In genomic region chr19:18543814-18544475, GRCh38 we compare ENCODE assay signal across 1 cellular context.
TF ChIP-seq lines count a peak whose summit lies in the region.

No MANE protein-coding gene starts in this region.

TF ChIP-seq in GM12878, 131 proteins besides CTCF, POLR2A, EP300 and RAD21 (continues in another document):
- TF ChIP-seq MEF2B (IDR thresholded peaks at IDR 0.05; ENCODE audit: partially characterized antibody, poor library complexity, severe bottlenecking) (no peak), CEBPZ (IDR thresholded peaks at IDR 0.05; ENCODE audit: low read depth, low read length) (no peak), YBX1 (IDR thresholded peaks at IDR 0.05) (no peak), ASH2L (IDR thresholded peaks at IDR 0.05; ENCODE audit: borderline replicate concordance, low read depth) (no peak), ESRRA (IDR thresholded peaks at IDR 0.05; ENCODE audit: low read length) (no peak), HDAC6 (IDR thresholded peaks at IDR 0.05; ENCODE audit: unreplicated experiment) (no peak), NR2C1 (IDR thresholded peaks at IDR 0.05) (no peak), EED (IDR thresholded peaks at IDR 0.05; ENCODE audit: low read depth) (no peak), PAX5 (IDR thresholded peaks at IDR 0.05; ENCODE audit: borderline replicate concordance, low read depth, low read length) (no peak), CHD1 (IDR thresholded peaks at IDR 0.05; ENCODE audit: low read depth, low read length) (no peak), POLR2AphosphoS5 (IDR thresholded peaks at IDR 0.05; ENCODE audit: low read length) (peak; percentile 73; the same call in 1 of the 2 replicates), IRF5 (IDR thresholded peaks at IDR 0.05; ENCODE audit: borderline replicate concordance) (no peak), SMARCA5 (IDR thresholded peaks at IDR 0.05) (peak; percentile 60; the same call in 1 of the 2 replicates), NKRF (conservative IDR thresholded peaks at IDR 0.05) (no peak), BCL3 (IDR thresholded peaks at IDR 0.05; ENCODE audit: borderline replicate concordance, insufficient read depth, low read depth, low read length, poor library complexity, severe bottlenecking) (no peak), NFXL1 (IDR thresholded peaks at IDR 0.05; ENCODE audit: borderline replicate concordance) (no peak), KLF5 (IDR thresholded peaks at IDR 0.05; ENCODE audit: partially characterized antibody) (no peak), ZBTB4 (CRISPR knock-in tag; IDR thresholded peaks at IDR 0.05) (no peak), CEBPB (IDR thresholded peaks at IDR 0.05; ENCODE audit: borderline replicate concordance in 1 of 2, low read depth in 2 of 2, low read length in 2 of 2) (no peak), IKZF1 (conservative IDR thresholded peaks at IDR 0.05) (peak; percentile 33), TCF7 (IDR thresholded peaks at IDR 0.05; ENCODE audit: borderline replicate concordance) (no peak), SREBF1 (IDR thresholded peaks at IDR 0.05; ENCODE audit: low read length) (no peak), ZZZ3 (IDR thresholded peaks at IDR 0.05; ENCODE audit: control insufficient read depth, insufficient read length, low read depth) (no peak), ZSCAN29 (IDR thresholded peaks at IDR 0.05) (no peak), POU2F2 (IDR thresholded peaks at IDR 0.05; ENCODE audit: borderline replicate concordance, low read depth, low read length) (peak; percentile 54; the same call in 1 of the 3 replicates), NFYA (IDR thresholded peaks at IDR 0.05; ENCODE audit: borderline replicate concordance, low read depth, low read length) (no peak), E2F8 (IDR thresholded peaks at IDR 0.05; ENCODE audit: low read depth, partially characterized antibody) (no peak), MYC (IDR thresholded peaks at IDR 0.05; ENCODE audit: insufficient read depth, insufficient read length, insufficient replicate concordance, low read length, severe bottlenecking) (no peak), BRCA1 (IDR thresholded peaks at IDR 0.05; ENCODE audit: low read depth, low read length) (no peak), SRF (IDR thresholded peaks at IDR 0.05; ENCODE audit: low read depth in 2 of 2, low read length in 2 of 2) (no peak), RUNX3 (IDR thresholded peaks at IDR 0.05; ENCODE audit: low read length) (0 out of 2 replicates have a peak, but pooled peaks have one; percentile 4), MXI1 (IDR thresholded peaks at IDR 0.05; ENCODE audit: low read depth, low read length) (peak; percentile 50; the same call in 1 of the 2 replicates), IKZF2 (IDR thresholded peaks at IDR 0.05) (peak in 1 of 2 experiments; percentile 26; a peak in 2 of 4 replicates), JUND (IDR thresholded peaks at IDR 0.05; ENCODE audit: low read depth, low read length) (no peak), DPF2 (IDR thresholded peaks at IDR 0.05) (no peak), SUPT20H (IDR thresholded peaks at IDR 0.05; ENCODE audit: borderline replicate concordance, control insufficient read depth, low read depth, low read length) (no peak), ZNF384 (IDR thresholded peaks at IDR 0.05; ENCODE audit: borderline replicate concordance, low read depth, low read length) (no peak), TARDBP (IDR thresholded peaks at IDR 0.05; ENCODE audit: borderline replicate concordance) (no peak)
- TF ChIP-seq, protein P1, sequence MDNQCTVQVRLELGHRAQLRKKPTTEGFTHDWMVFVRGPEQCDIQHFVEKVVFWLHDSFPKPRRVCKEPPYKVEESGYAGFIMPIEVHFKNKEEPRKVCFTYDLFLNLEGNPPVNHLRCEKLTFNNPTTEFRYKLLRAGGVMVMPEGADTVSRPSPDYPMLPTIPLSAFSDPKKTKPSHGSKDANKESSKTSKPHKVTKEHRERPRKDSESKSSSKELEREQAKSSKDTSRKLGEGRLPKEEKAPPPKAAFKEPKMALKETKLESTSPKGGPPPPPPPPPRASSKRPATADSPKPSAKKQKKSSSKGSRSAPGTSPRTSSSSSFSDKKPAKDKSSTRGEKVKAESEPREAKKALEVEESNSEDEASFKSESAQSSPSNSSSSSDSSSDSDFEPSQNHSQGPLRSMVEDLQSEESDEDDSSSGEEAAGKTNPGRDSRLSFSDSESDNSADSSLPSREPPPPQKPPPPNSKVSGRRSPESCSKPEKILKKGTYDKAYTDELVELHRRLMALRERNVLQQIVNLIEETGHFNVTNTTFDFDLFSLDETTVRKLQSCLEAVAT (IDR thresholded peaks at IDR 0.05) = peak; percentile 60; the same call in 1 of the 2 replicates
- TF ChIP-seq, protein P2, sequence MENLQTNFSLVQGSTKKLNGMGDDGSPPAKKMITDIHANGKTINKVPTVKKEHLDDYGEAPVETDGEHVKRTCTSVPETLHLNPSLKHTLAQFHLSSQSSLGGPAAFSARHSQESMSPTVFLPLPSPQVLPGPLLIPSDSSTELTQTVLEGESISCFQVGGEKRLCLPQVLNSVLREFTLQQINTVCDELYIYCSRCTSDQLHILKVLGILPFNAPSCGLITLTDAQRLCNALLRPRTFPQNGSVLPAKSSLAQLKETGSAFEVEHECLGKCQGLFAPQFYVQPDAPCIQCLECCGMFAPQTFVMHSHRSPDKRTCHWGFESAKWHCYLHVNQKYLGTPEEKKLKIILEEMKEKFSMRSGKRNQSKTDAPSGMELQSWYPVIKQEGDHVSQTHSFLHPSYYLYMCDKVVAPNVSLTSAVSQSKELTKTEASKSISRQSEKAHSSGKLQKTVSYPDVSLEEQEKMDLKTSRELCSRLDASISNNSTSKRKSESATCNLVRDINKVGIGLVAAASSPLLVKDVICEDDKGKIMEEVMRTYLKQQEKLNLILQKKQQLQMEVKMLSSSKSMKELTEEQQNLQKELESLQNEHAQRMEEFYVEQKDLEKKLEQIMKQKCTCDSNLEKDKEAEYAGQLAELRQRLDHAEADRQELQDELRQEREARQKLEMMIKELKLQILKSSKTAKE (IDR thresholded peaks at IDR 0.05; ENCODE audit: low read depth, poor library complexity, severe bottlenecking) = peak; percentile 69
- TF ChIP-seq, protein P3, sequence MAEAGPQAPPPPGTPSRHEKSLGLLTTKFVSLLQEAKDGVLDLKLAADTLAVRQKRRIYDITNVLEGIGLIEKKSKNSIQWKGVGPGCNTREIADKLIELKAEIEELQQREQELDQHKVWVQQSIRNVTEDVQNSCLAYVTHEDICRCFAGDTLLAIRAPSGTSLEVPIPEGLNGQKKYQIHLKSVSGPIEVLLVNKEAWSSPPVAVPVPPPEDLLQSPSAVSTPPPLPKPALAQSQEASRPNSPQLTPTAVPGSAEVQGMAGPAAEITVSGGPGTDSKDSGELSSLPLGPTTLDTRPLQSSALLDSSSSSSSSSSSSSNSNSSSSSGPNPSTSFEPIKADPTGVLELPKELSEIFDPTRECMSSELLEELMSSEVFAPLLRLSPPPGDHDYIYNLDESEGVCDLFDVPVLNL (IDR thresholded peaks at IDR 0.05; ENCODE audit: low read depth, low read length) = no peak
